In the genomic region with DNA sequence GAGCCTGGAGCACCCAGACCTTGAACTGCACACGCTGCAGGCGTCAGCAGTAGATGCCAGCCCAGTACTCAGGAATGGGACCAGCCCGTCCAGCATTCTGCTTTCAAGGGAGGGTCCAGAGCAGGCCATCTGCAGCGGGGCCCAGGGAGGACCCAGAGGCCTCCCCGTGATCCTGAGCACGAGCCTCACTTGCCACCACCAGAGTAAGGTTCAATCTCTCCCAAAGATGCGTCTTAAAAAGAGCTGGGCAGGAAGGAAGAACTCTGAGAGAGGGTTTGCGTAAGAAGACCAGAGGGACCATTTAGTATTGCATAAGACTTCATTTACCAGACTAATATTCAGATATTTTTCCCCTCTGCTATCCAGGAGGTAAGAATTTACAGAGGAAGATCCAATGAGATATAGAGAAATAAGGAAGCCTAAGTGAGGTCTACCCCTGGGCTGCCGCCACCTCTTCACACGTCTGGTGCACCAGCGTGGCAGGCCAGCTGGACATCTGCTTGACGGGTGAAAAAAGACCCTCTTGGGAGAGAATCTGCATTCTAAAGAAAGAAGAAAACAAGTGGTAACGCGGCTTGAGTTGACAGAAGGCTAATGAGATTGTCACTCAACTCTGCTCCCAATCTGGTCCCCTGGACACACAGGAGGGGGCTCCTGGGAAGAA, we compare ENCODE assay signal across 13 cellular contexts. TPM values are rescaled to one million over a fixed set of nuclear protein-coding genes. Genes with fewer than 3 reads are reported as not detected.
DNase-seq lines count a peak whose midpoint lies in the region; ATAC-seq, FAIRE-seq and TF ChIP-seq lines count a peak whose summit lies in the region.
"Had no signal": no experiment of that assay in that cellular context is flagged by ENCODE, and none has a peak within 500 bp of the region (broad histone marks: within the 10 kb centered on the region; RNA-seq: fewer than 3 reads in every experiment).

No MANE protein-coding gene starts in this region.

- no peak for FAIRE-seq in pancreas (lab: Jason Lieb, UNC)

- CTCF ChIA-PET in CD4-positive, alpha-beta T cell (lab: Charles Lee), result interaction anchor here (2.0 kb wide), 1 partner anchor 14 kb away, joined by 6 read pairs; no protein-coding TSS in a partner anchor

- TF ChIP-seq CTCF in CD4-positive, alpha-beta T cell (IDR thresholded peaks at IDR 0.05), result no peak
- TF ChIP-seq CTCF in heart right ventricle (IDR thresholded peaks at IDR 0.05), result no peak
- TF ChIP-seq CTCF in pancreas (IDR thresholded peaks at IDR 0.05), result no peak
- TF ChIP-seq CTCF in mesothelial cell of epicardium (IDR thresholded peaks at IDR 0.05; ENCODE audit: unreplicated experiment), result no peak

- H3K27ac ChIP-seq in CD4-positive, alpha-beta T cell (ENCODE audit: low read depth, low read length), result no peak overlapping the region
- H3K27ac ChIP-seq in heart right ventricle (peak overlapping the region in 9 of 10 donors; percentile 31 to 89 (median 52)), pancreas (peak overlapping the region in 1 of 4 donors; percentile 47)

- H3K36me3 ChIP-seq in heart right ventricle (no peaks in the 10 kb centered on the region), pancreas (no peaks in the 10 kb centered on the region)
- H3K36me3 ChIP-seq: BE2C had no signal

- no peak for DNase-seq in CD4-positive, alpha-beta T cell
- peak; percentile 37 for DNase-seq in NOMO-1 treated with dmso at 0.1 percent for 144 hours (lab: John Stamatoyannopoulos, UW; ENCODE audit: unreplicated experiment)
- DNase-seq in heart right ventricle, result no peak
- no peak for DNase-seq in pancreas
- no peak for DNase-seq in mesothelial cell of epicardium (ENCODE audit: low spot score in 2 of 2, unreplicated experiment in 2 of 2)
- DNase-seq: activated CD4-positive, alpha-beta T cell treated with anti-CD3 and anti-CD28 coated beads for 36 hours; BE2C; mammary epithelial cell; NCI-H1694 had no signal

- peaks cover 0 to 33% (median 4%) of the 10 kb centered on the region in 9 donors for H3K4me1 ChIP-seq in heart right ventricle
- H3K4me1 ChIP-seq in pancreas, result no peaks in the 10 kb centered on the region
- H3K4me1 ChIP-seq: BE2C had no signal

- 78 to 81% methylated on average over 14 of the region's 14 CpGs for WGBS in heart right ventricle, 2 donors
- 77 to 79% methylated on average over 14 of the region's 14 CpGs for WGBS in pancreas, 2 donors

- H3K36me3 Mint-ChIP-seq in CD4-positive, alpha-beta T cell (ENCODE audit: low read depth), result peaks cover 3% of the 10 kb centered on the region
- H3K36me3 Mint-ChIP-seq in mesothelial cell of epicardium, result no peaks in the 10 kb centered on the region

- intact Hi-C loops in CD4-positive, alpha-beta T cell (cut with DNase I, micrococcal nuclease), result no loop called here
- intact Hi-C loops in heart right ventricle (cut with DNase I) (no loop called here), pancreas (cut with DNase I) (no loop called here)

- no peaks in the 10 kb centered on the region for H3K27me3 ChIP-seq in CD4-positive, alpha-beta T cell (ENCODE audit: control insufficient read depth, insufficient read depth, low read length)
- H3K27me3 ChIP-seq in heart right ventricle (no peaks in the 10 kb centered on the region), pancreas (no peaks in the 10 kb centered on the region)
- H3K27me3 ChIP-seq: BE2C had no signal

- no peak overlapping the region for H3K4me3 Mint-ChIP-seq in CD4-positive, alpha-beta T cell
- H3K4me3 Mint-ChIP-seq in mesothelial cell of epicardium, result no peak overlapping the region
- H3K4me3 Mint-ChIP-seq: activated CD4-positive, alpha-beta T cell treated with anti-CD3 and anti-CD28 coated beads for 36 hours; T-helper 2 cell treated with Interferon-gamma antibody and Interleukin-4, amounts not matched to agents 5 μg/mL and 100 μg/mL, for 36 hours had no signal

- H3K27me3 Mint-ChIP-seq in CD4-positive, alpha-beta T cell, result no peaks in the 10 kb centered on the region
- H3K27me3 Mint-ChIP-seq in mesothelial cell of epicardium (ENCODE audit: low read depth), result no peaks in the 10 kb centered on the region
- H3K27me3 Mint-ChIP-seq: activated CD4-positive, alpha-beta T cell treated with anti-CD3 and anti-CD28 coated beads for 36 hours had no signal

- no peak for ATAC-seq in CD4-positive, alpha-beta T cell (ENCODE audit: poor library complexity)
- ATAC-seq in heart right ventricle (peak; percentile 29 to 67 (median 48)), pancreas (peak in 3 of 4 donors; percentile 26 to 69 (median 54)), HG02852 (IDR thresholded peaks at IDR 0.05; ENCODE audit: unreplicated experiment) (no peak), GM19452 (IDR thresholded peaks at IDR 0.05; ENCODE audit: unreplicated experiment) (no peak), HG03469 (IDR thresholded peaks at IDR 0.05; ENCODE audit: unreplicated experiment) (no peak)
- ATAC-seq: activated CD4-positive, alpha-beta T cell treated with anti-CD3 and anti-CD28 coated beads for 36 hours had no signal

- H3K27ac Mint-ChIP-seq in CD4-positive, alpha-beta T cell, result peak overlapping the region; percentile 34
- no peak overlapping the region for H3K27ac Mint-ChIP-seq in mesothelial cell of epicardium
- H3K27ac Mint-ChIP-seq: activated CD4-positive, alpha-beta T cell treated with anti-CD3 and anti-CD28 coated beads for 36 hours; T-helper 2 cell treated with Interferon-gamma antibody and Interleukin-4, amounts not matched to agents 5 μg/mL and 100 μg/mL, for 36 hours had no signal

- H3K9me3 Mint-ChIP-seq in CD4-positive, alpha-beta T cell, result peaks cover 6% of the 10 kb centered on the region
- peaks cover 7% of the 10 kb centered on the region for H3K9me3 Mint-ChIP-seq in mesothelial cell of epicardium
- H3K9me3 Mint-ChIP-seq: T-helper 2 cell treated with Interferon-gamma antibody and Interleukin-4, amounts not matched to agents 5 μg/mL and 100 μg/mL, for 36 hours had no signal

- H3K4me3 ChIP-seq in heart right ventricle (no peak overlapping the region), pancreas (no peak overlapping the region)

- POLR2A ChIA-PET in CD4-positive, alpha-beta T cell (lab: Charles Lee), result interaction anchor here (0.6 to 1.3 kb wide), 2 partner anchors 12 to 17 kb away, joined by 3 to 4 read pairs; no protein-coding TSS in a partner anchor

- H3K4me1 Mint-ChIP-seq in CD4-positive, alpha-beta T cell (ENCODE audit: low read depth), result peaks cover 4% of the 10 kb centered on the region
- peaks cover 9% of the 10 kb centered on the region for H3K4me1 Mint-ChIP-seq in mesothelial cell of epicardium

- H3K9me3 ChIP-seq in CD4-positive, alpha-beta T cell (ENCODE audit: control insufficient read depth, low read length), result no peaks in the 10 kb centered on the region
- H3K9me3 ChIP-seq in heart right ventricle (peaks cover 0 to 10% (median 0%) of the 10 kb centered on the region in 11 donors), pancreas (no peaks in the 10 kb centered on the region)
- H3K9me3 ChIP-seq: BE2C had no signal

RNA-seq across cellular contexts. Expression of a gene that starts 5.6 kb away (rescaled TPM):
- total RNA-seq in CD4-positive, alpha-beta T cell, result 10 to 100 TPM; 19.7 to 20.0 TPM
- total RNA-seq in heart right ventricle (10 to 100 TPM in 1 of 10 donors, 1 to 10 TPM in 9; 1.4 to 13.2 (median 3.8) TPM), pancreas (1 to 10 TPM in 4 of 6 donors, under 1 TPM in 2; 0.46 to 8.1 (median 2.4) TPM), mesothelial cell of epicardium (6.7 to 7.5 TPM (median 6.8 TPM) in 3 replicates)
- polyA plus RNA-seq in heart right ventricle (1 to 10 TPM; 1.6 to 1.9 TPM), pancreas (1 to 10 TPM; 1.2 to 1.6 TPM)

Comparison
In these comparisons a context has a peak if more than half of its experiments do, and no peak if none do; other contexts are left out.
1. ATAC-seq: peak in heart right ventricle (8 of 8) and pancreas (3 of 4); none in CD4-positive, alpha-beta T cell (single experiment), HG02852 (single experiment), GM19452 (single experiment) and HG03469 (single experiment).